Comparison of ENCODE assay signal across 1 cellular context in genomic region chr2:64686283-64686956, GRCh38.
TF ChIP-seq lines count a peak whose summit lies in the region.

No MANE protein-coding gene starts in this region.

TF ChIP-seq in GM23338, 12 proteins besides CTCF, POLR2A, EP300 and RAD21 (continued from another document):
- TF ChIP-seq EZH2phosphoT487 (IDR thresholded peaks at IDR 0.05; ENCODE audit: unreplicated experiment) (no peak), ETS1 (IDR thresholded peaks at IDR 0.05) (no peak), ZNF462 (CRISPR knock-in tag; IDR thresholded peaks at IDR 0.05) (no peak)
